In the genomic region with DNA sequence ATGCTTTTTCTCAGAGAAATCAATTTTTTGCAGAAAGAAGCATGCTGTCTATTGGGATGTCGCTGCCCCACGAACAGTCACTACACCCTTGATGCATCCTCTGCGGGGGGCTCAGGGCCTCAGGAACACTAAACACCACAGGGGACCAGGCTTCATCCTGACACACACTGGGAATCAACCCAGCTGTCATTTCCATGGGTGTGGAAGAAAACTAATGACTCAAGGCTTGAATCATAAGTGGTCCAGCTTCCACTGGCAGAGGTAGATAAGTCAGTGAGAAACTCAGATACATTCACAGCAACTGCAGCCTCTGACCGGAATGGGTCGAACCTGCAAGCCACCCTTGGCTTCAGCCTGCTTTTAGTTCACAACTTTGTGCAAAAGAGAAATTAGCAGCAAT, we compare ENCODE assay signal across 1 cellular context.
TF ChIP-seq lines count a peak whose summit lies in the region.

No MANE protein-coding gene starts in this region.

TF ChIP-seq in SK-N-SH, 30 proteins besides CTCF, POLR2A, EP300 and RAD21 (continued from another document):
- TF ChIP-seq, protein P1, sequence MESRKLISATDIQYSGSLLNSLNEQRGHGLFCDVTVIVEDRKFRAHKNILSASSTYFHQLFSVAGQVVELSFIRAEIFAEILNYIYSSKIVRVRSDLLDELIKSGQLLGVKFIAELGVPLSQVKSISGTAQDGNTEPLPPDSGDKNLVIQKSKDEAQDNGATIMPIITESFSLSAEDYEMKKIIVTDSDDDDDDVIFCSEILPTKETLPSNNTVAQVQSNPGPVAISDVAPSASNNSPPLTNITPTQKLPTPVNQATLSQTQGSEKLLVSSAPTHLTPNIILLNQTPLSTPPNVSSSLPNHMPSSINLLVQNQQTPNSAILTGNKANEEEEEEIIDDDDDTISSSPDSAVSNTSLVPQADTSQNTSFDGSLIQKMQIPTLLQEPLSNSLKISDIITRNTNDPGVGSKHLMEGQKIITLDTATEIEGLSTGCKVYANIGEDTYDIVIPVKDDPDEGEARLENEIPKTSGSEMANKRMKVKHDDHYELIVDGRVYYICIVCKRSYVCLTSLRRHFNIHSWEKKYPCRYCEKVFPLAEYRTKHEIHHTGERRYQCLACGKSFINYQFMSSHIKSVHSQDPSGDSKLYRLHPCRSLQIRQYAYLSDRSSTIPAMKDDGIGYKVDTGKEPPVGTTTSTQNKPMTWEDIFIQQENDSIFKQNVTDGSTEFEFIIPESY (IDR thresholded peaks at IDR 0.05; ENCODE audit: borderline replicate concordance, low read depth): no peak
- TF ChIP-seq SMC3 (IDR thresholded peaks at IDR 0.05; ENCODE audit: low read depth, low read length) (no peak), MXI1 (IDR thresholded peaks at IDR 0.05; ENCODE audit: low read depth, low read length) (no peak), JUND (IDR thresholded peaks at IDR 0.05) (no peak), FOXM1 (IDR thresholded peaks at IDR 0.05; ENCODE audit: low read depth) (no peak), RCOR1 (IDR thresholded peaks at IDR 0.05; ENCODE audit: low read length) (no peak), RXRA (IDR thresholded peaks at IDR 0.05; ENCODE audit: borderline replicate concordance, low read depth) (no peak), NFIC (IDR thresholded peaks at IDR 0.05; ENCODE audit: borderline replicate concordance) (no peak), ELF1 (IDR thresholded peaks at IDR 0.05) (no peak), TAF1 (IDR thresholded peaks at IDR 0.05; ENCODE audit: borderline replicate concordance, low read depth, low read length) (no peak), FOXJ3 (CRISPR knock-in tag; IDR thresholded peaks at IDR 0.05) (no peak), FOSL2 (IDR thresholded peaks at IDR 0.05; ENCODE audit: borderline replicate concordance, low read depth) (no peak), GABPA (IDR thresholded peaks at IDR 0.05; ENCODE audit: low read depth) (no peak)
- TF ChIP-seq, protein P2, sequence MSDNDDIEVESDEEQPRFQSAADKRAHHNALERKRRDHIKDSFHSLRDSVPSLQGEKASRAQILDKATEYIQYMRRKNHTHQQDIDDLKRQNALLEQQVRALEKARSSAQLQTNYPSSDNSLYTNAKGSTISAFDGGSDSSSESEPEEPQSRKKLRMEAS (IDR thresholded peaks at IDR 0.05; ENCODE audit: low read depth): no peak
- TF ChIP-seq, protein P3, sequence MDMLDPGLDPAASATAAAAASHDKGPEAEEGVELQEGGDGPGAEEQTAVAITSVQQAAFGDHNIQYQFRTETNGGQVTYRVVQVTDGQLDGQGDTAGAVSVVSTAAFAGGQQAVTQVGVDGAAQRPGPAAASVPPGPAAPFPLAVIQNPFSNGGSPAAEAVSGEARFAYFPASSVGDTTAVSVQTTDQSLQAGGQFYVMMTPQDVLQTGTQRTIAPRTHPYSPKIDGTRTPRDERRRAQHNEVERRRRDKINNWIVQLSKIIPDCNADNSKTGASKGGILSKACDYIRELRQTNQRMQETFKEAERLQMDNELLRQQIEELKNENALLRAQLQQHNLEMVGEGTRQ (IDR thresholded peaks at IDR 0.05; ENCODE audit: borderline replicate concordance, low read depth, low read length): no peak
- TF ChIP-seq, protein P4, sequence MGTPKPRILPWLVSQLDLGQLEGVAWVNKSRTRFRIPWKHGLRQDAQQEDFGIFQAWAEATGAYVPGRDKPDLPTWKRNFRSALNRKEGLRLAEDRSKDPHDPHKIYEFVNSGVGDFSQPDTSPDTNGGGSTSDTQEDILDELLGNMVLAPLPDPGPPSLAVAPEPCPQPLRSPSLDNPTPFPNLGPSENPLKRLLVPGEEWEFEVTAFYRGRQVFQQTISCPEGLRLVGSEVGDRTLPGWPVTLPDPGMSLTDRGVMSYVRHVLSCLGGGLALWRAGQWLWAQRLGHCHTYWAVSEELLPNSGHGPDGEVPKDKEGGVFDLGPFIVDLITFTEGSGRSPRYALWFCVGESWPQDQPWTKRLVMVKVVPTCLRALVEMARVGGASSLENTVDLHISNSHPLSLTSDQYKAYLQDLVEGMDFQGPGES (IDR thresholded peaks at IDR 0.05; ENCODE audit: low read depth, low read length): no peak
